ENCODE assay signal across 8 cellular contexts in genomic region chr15:78264304-78265136, GRCh38. TPM values are rescaled to one million over a fixed set of nuclear protein-coding genes. Genes with fewer than 3 reads are reported as not detected.
DNase-seq lines count a peak whose midpoint lies in the region; ATAC-seq and TF ChIP-seq lines count a peak whose summit lies in the region.

TSS of gene DNAJA4 (plus strand) at chr15:78264562. CDS start at chr15:78264764, 202 bp downstream.

- H3K36me3 ChIP-seq in A673 (ENCODE audit: insufficient read depth, low read length, poor library complexity, severe bottlenecking) = no peaks in the 10 kb centered on the region
- no peaks in the 10 kb centered on the region for H3K36me3 ChIP-seq in endocrine pancreas (ENCODE audit: control insufficient read depth, insufficient read depth, low read length)
- no peaks in the 10 kb centered on the region for H3K36me3 ChIP-seq in mesodermal cell (ENCODE audit: control insufficient read depth, insufficient read depth, low read length)

- no peak for ATAC-seq in HG02759 (IDR thresholded peaks at IDR 0.05; ENCODE audit: unreplicated experiment)

- intact Hi-C loops in A673 (cut with micrococcal nuclease; ENCODE audit: unreplicated experiment) = no loop called here

- H3K4me3 ChIP-seq in A673 (ENCODE audit: low read depth, low read length, poor library complexity, severe bottlenecking) (peak within 1 kb of the TSS; percentile 48), HL-60 (replicated peaks; ENCODE audit: insufficient read depth, low read length) (peak within 1 kb of the TSS; percentile 29), endocrine pancreas (ENCODE audit: control insufficient read depth, insufficient read depth, low read length) (peak within 1 kb of the TSS; percentile 84), mesodermal cell (ENCODE audit: extremely low read depth, insufficient read depth, low read length, poor library complexity, severe bottlenecking) (peak within 1 kb of the TSS; percentile 27)

- H3K27me3 ChIP-seq in A673 (replicated peaks; ENCODE audit: insufficient read depth, low read depth, low read length, poor library complexity) (no peaks in the 10 kb centered on the region), HL-60 (ENCODE audit: insufficient read depth, poor library complexity, severe bottlenecking) (peaks cover 3% of the 10 kb centered on the region), endocrine pancreas (ENCODE audit: control insufficient read depth, insufficient read depth, low read length) (no peaks in the 10 kb centered on the region)

- H3K9ac ChIP-seq in endocrine pancreas (ENCODE audit: control insufficient read depth, insufficient read depth, low read length) = peak within 1 kb of the TSS; percentile 47

- WGBS in mesodermal cell (ENCODE audit: insufficient coverage in 2 of 2), 2 experiments = 41 to 46% methylated on average over 60 to 88 of the region's 107 CpGs

- CTCF ChIA-PET in A673 (lab: Charles Lee) = no interaction called here

- H3K27ac ChIP-seq in A673 (ENCODE audit: low read depth, low read length, poor library complexity, severe bottlenecking) (no peak within 1 kb of the TSS), HL-60 (replicated peaks) (no peak within 1 kb of the TSS), mesodermal cell (ENCODE audit: low read depth, low read length, severe bottlenecking) (no peak within 1 kb of the TSS)

- no TSS peak for BruUV-seq in A673 (replicated peaks; lab: Mats Ljungman, UMichigan)

- H3K4me1 ChIP-seq in A673 (ENCODE audit: insufficient read depth, low read length, poor library complexity, severe bottlenecking) (no peaks in the 10 kb centered on the region), endocrine pancreas (ENCODE audit: control insufficient read depth, insufficient read depth, low read length) (peaks cover 6% of the 10 kb centered on the region), mesodermal cell (ENCODE audit: control insufficient read depth, insufficient read depth, low read length, poor library complexity, severe bottlenecking) (no peaks in the 10 kb centered on the region)

- POLR2A ChIA-PET in A673 (lab: Charles Lee; ENCODE audit: low non-redundant PET) = no interaction called here

- DNase-seq in A673 (ENCODE audit: low spot score) (peak; percentile 63), HL-60 (ENCODE audit: low read depth in 1 of 2, low spot score in 1 of 2) (peak in 1 of 2 experiments; percentile 8), NCI-H2107 treated with DMSO at 0.1 percent for 48 hours (lab: John Stamatoyannopoulos, UW; ENCODE audit: unreplicated experiment) (no peak)
- DNase-seq in activated CD8-positive, alpha-beta memory T cell treated with anti-CD3 and anti-CD28 coated beads for 48 hours (ENCODE audit: low read depth in 2 of 3, low spot score in 2 of 3) = peak; percentile 23 to 26 (median 23)
- peak; percentile 29 to 40 for DNase-seq in stimulated activated CD8-positive, alpha-beta memory T cell treated with anti-CD3 and anti-CD28 coated beads, Interleukin-15, amount 100 ng/mL, for 48 hours (ENCODE audit: low read depth in 2 of 2)

- TF ChIP-seq CTCF in A673 (conservative IDR thresholded peaks at IDR 0.05; ENCODE audit: low read depth, low read length) (peak; percentile 48), HL-60 (IDR thresholded peaks at IDR 0.05; ENCODE audit: insufficient read depth, low read length) (no peak)

- no peaks in the 10 kb centered on the region for H3K9me3 ChIP-seq in A673 (ENCODE audit: low read depth, low read length, poor library complexity, severe bottlenecking)
- no peaks in the 10 kb centered on the region for H3K9me3 ChIP-seq in endocrine pancreas (ENCODE audit: control insufficient read depth, low read length)
- H3K9me3 ChIP-seq in mesodermal cell (ENCODE audit: control insufficient read depth, low read length) = no peaks in the 10 kb centered on the region

RNA-seq across cellular contexts. Expression of gene DNAJA4, which starts in this region (rescaled TPM):
- total RNA-seq in A673 (2021) = 12.0 and 15.7 TPM in 2 replicates
- 2.0 TPM for polyA plus RNA-seq in mesodermal cell (2013, experiment 1 of 2)
- polyA plus RNA-seq in mesodermal cell (2013, experiment 2 of 2) = 2.0 TPM

Comparison
In these comparisons a context has a peak if more than half of its experiments do, and no peak if none do; other contexts are left out.
1. H3K4me3 ChIP-seq: peak in every context shown above with its lines; median percentile 84 in endocrine pancreas; 48 in A673; 29 in HL-60; 27 in mesodermal cell.